27 cellular contexts compared by ENCODE assay signal in genomic region chr1:95974586-95974985, GRCh38.
DNase-seq lines count a peak whose midpoint lies in the region; ATAC-seq and TF ChIP-seq lines count a peak whose summit lies in the region.
"Had no signal": no experiment of that assay in that cellular context is flagged by ENCODE, and none has a peak within 500 bp of the region (broad histone marks: within the 10 kb centered on the region; RNA-seq: fewer than 3 reads in every experiment).

No MANE protein-coding gene starts in this region.

- TF ChIP-seq POLR2A in testis (IDR thresholded peaks at IDR 0.05): no peak

- TF ChIP-seq CTCF in WTC11 (IDR thresholded peaks at IDR 0.05) (no peak), testis (IDR thresholded peaks at IDR 0.05) (no peak)

- no peaks in the 10 kb centered on the region for H3K27me3 ChIP-seq in testis
- H3K27me3 ChIP-seq: esophagus muscularis mucosa, neural progenitor cell, Peyer's patch had no signal

- peak; percentile 34; the same call in 1 of the 2 replicates for ATAC-seq in WTC11
- no peak for ATAC-seq in activated CD8-positive, alpha-beta T cell treated with anti-CD3 and anti-CD28 coated beads, Interleukin-2, amount 10 ng/mL, durations not matched to agents 7 days and 5 days
- ATAC-seq: psoas muscle had no signal

- H3K4me1 ChIP-seq in testis: no peaks in the 10 kb centered on the region
- H3K4me1 ChIP-seq: esophagus muscularis mucosa, neural progenitor cell, Peyer's patch, psoas muscle, stomach had no signal

- H3K9me3 ChIP-seq in testis: no peaks in the 10 kb centered on the region
- H3K9me3 ChIP-seq: esophagus muscularis mucosa, Peyer's patch had no signal

- H3K27me3 Mint-ChIP-seq in WTC11 (ENCODE audit: low read depth): no peaks in the 10 kb centered on the region; the same call in 1 of the 2 replicates
- H3K27me3 Mint-ChIP-seq in activated CD8-positive, alpha-beta T cell treated with anti-CD3 and anti-CD28 coated beads, Interleukin-2, amount 10 ng/mL, durations not matched to agents 7 days and 5 days (ENCODE audit: low read depth): no peaks in the 10 kb centered on the region
- H3K27me3 Mint-ChIP-seq: activated CD4-positive, alpha-beta memory T cell treated with anti-CD3 and anti-CD28 coated beads, Interleukin-2, amount 10 ng/mL, durations not matched to agents 7 days and 5 days; activated T-cell treated with anti-CD3 and anti-CD28 coated beads, Interleukin-2, amount 50 U/mL, for 24 hours had no signal

- peaks cover 35% of the 10 kb centered on the region for H3K9me3 Mint-ChIP-seq in WTC11
- no peaks in the 10 kb centered on the region for H3K9me3 Mint-ChIP-seq in activated CD8-positive, alpha-beta T cell treated with anti-CD3 and anti-CD28 coated beads, Interleukin-2, amount 10 ng/mL, durations not matched to agents 7 days and 5 days (ENCODE audit: insufficient read depth)

- intact Hi-C loops in testis (cut with DNase I; ENCODE audit: low total_unique reads): no loop called here

- peaks cover 9% of the 10 kb centered on the region for H3K4me1 Mint-ChIP-seq in WTC11
- H3K4me1 Mint-ChIP-seq in activated CD8-positive, alpha-beta T cell treated with anti-CD3 and anti-CD28 coated beads, Interleukin-2, amount 10 ng/mL, durations not matched to agents 7 days and 5 days (ENCODE audit: low read depth): no peaks in the 10 kb centered on the region
- H3K4me1 Mint-ChIP-seq: activated CD4-positive, alpha-beta memory T cell treated with anti-CD3 and anti-CD28 coated beads, Interleukin-2, amount 10 ng/mL, durations not matched to agents 7 days and 5 days; neural progenitor cell had no signal

- no peak overlapping the region for H3K4me3 Mint-ChIP-seq in WTC11
- no peak overlapping the region for H3K4me3 Mint-ChIP-seq in activated CD8-positive, alpha-beta T cell treated with anti-CD3 and anti-CD28 coated beads, Interleukin-2, amount 10 ng/mL, durations not matched to agents 7 days and 5 days
- H3K4me3 Mint-ChIP-seq: activated CD4-positive, alpha-beta memory T cell treated with anti-CD3 and anti-CD28 coated beads, Interleukin-2, amount 10 ng/mL, durations not matched to agents 7 days and 5 days; activated T-cell treated with anti-CD3 and anti-CD28 coated beads, Interleukin-2, amount 50 U/mL, for 24 hours; neural progenitor cell had no signal

- DNase-seq in HCEC 1CT (peak; percentile 10), WTC11 (ENCODE audit: low spot score) (no peak), glomerular visceral epithelial cell (ENCODE audit: extremely low spot score) (peak; percentile 86), skeletal muscle cell (ENCODE audit: low read depth) (peak; percentile 7), testis (no peak), GM03348 (ENCODE audit: low spot score) (no peak), SK-N-DZ (ENCODE audit: low spot score) (no peak)
- no peak for DNase-seq in activated CD8-positive, alpha-beta T cell treated with anti-CD3 and anti-CD28 coated beads, Interleukin-2, amount 10 ng/mL, durations not matched to agents 7 days and 5 days
- DNase-seq: activated CD4-positive, alpha-beta memory T cell treated with anti-CD3 and anti-CD28 coated beads, Interleukin-2, amount 10 ng/mL, durations not matched to agents 7 days and 5 days; activated CD4-positive, CD25-positive, alpha-beta regulatory T cell; activated naive CD4-positive, alpha-beta T cell treated with Interleukin-2 at 50 U/mL for 16 hours; activated T-cell treated with anti-CD3 and anti-CD28 coated beads, Interleukin-2, amount 50 U/mL, for 24 hours; DND-41; effector CD4-positive, alpha-beta T cell; glutamatergic neuron; MV-4-11; NCI-H2029; NCI-H446 treated with DMSO at 0.1 percent for 48 hours; Peyer's patch; psoas muscle; stimulated activated CD4-positive, alpha-beta T cell treated with anti-CD3 and anti-CD28 coated beads, Interleukin-4, amount 100 ng/mL, for 4 hours; stomach; T-helper 2 cell; trophoblast cell had no signal

- no peak overlapping the region for H3K27ac ChIP-seq in testis
- H3K27ac ChIP-seq: esophagus muscularis mucosa, HL-60, neural progenitor cell, Peyer's patch, psoas muscle, stomach had no signal

- peaks cover 7% of the 10 kb centered on the region; the same call in 1 of the 2 replicates for H3K36me3 Mint-ChIP-seq in WTC11
- no peaks in the 10 kb centered on the region for H3K36me3 Mint-ChIP-seq in activated CD8-positive, alpha-beta T cell treated with anti-CD3 and anti-CD28 coated beads, Interleukin-2, amount 10 ng/mL, durations not matched to agents 7 days and 5 days (ENCODE audit: low read depth)
- H3K36me3 Mint-ChIP-seq: neural progenitor cell had no signal

- no peak overlapping the region for H3K4me3 ChIP-seq in skeletal muscle cell (ENCODE audit: low read depth, low read length)
- H3K4me3 ChIP-seq in testis: no peak overlapping the region
- H3K4me3 ChIP-seq: esophagus muscularis mucosa, neural progenitor cell, Peyer's patch, psoas muscle, stomach had no signal

- CTCF ChIA-PET in WTC11 (lab: Charles Lee): no interaction called here
- CTCF ChIA-PET in activated CD8-positive, alpha-beta T cell treated with anti-CD3 and anti-CD28 coated beads, Interleukin-2, amount 10 ng/mL, durations not matched to agents 7 days and 5 days (lab: Charles Lee): no interaction called here

- H3K36me3 ChIP-seq in testis (ENCODE audit: low read depth, missing control alignments): no peaks in the 10 kb centered on the region
- H3K36me3 ChIP-seq: esophagus muscularis mucosa, neural progenitor cell, Peyer's patch, stomach had no signal

- POLR2A ChIA-PET in WTC11 (lab: Charles Lee): no interaction called here
- POLR2A ChIA-PET in activated CD8-positive, alpha-beta T cell treated with anti-CD3 and anti-CD28 coated beads, Interleukin-2, amount 10 ng/mL, durations not matched to agents 7 days and 5 days (lab: Charles Lee): no interaction called here

- no peak overlapping the region for H3K27ac Mint-ChIP-seq in WTC11
- H3K27ac Mint-ChIP-seq in activated CD8-positive, alpha-beta T cell treated with anti-CD3 and anti-CD28 coated beads, Interleukin-2, amount 10 ng/mL, durations not matched to agents 7 days and 5 days: no peak overlapping the region
- H3K27ac Mint-ChIP-seq: activated CD4-positive, alpha-beta memory T cell treated with anti-CD3 and anti-CD28 coated beads, Interleukin-2, amount 10 ng/mL, durations not matched to agents 7 days and 5 days; activated T-cell treated with anti-CD3 and anti-CD28 coated beads, Interleukin-2, amount 50 U/mL, for 24 hours; neural progenitor cell had no signal

TF ChIP-seq in WTC11, 78 proteins besides CTCF, POLR2A, EP300 and RAD21:
- peak; percentile 48 for TF ChIP-seq ZNF423 (CRISPR knock-in tag; IDR thresholded peaks at IDR 0.05)
- TF ChIP-seq ZNF416 (CRISPR knock-in tag; IDR thresholded peaks at IDR 0.05): no peak

Comparison
In these comparisons a context has a peak if more than half of its experiments do, and no peak if none do; other contexts are left out.
1. DNase-seq: peak in HCEC 1CT (single experiment), glomerular visceral epithelial cell (single experiment) and skeletal muscle cell (single experiment); none in WTC11 (single experiment), testis (single experiment), activated CD8-positive, alpha-beta T cell treated with anti-CD3 and anti-CD28 coated beads, Interleukin-2, amount 10 ng/mL, durations not matched to agents 7 days and 5 days (single experiment), GM03348 (single experiment) and SK-N-DZ (single experiment).